ENCODE assay signal across 28 cellular contexts in genomic region chr3:160373655-160374054, GRCh38.
"Had no signal": no experiment of that assay in that cellular context is flagged by ENCODE, and none has a peak within 500 bp of the region (broad histone marks: within the 10 kb centered on the region; RNA-seq: fewer than 3 reads in every experiment).

No MANE protein-coding gene starts in this region.

- H3K4me1 Mint-ChIP-seq: brain, WTC11 had no signal

- H3K9me3 Mint-ChIP-seq: activated CD4-positive, alpha-beta T cell treated with anti-CD3 and anti-CD28 coated beads, Interleukin-2, amount 10 ng/mL, durations not matched to agents 7 days and 5 days; activated naive CD4-positive, alpha-beta T cell treated with anti-CD3 and anti-CD28 coated beads for 36 hours; activated naive CD4-positive, alpha-beta T cell treated with anti-CD3 and anti-CD28 coated beads, Interleukin-2, amount 50 U/mL, for 72 hours; activated T-cell treated with anti-CD3 and anti-CD28 coated beads, Interleukin-2, amount 50 U/mL, for 4 hours; activated T-helper 1 cell treated with anti-CD3 and anti-CD28 coated beads, Interleukin-12 subunit alpha, Interleukin-12 subunit beta, Interleukin-2, Interleukin-4 antibody, amounts not matched to agents 30 ng/mL and 10 ng/mL and 1 ng/mL, durations not matched to agents 14 hours and 24 hours and 36 hours; brain; T-helper 2 cell treated with Interferon-gamma antibody and Interleukin-4, amounts not matched to agents 5 μg/mL and 100 μg/mL, for 36 hours had no signal

- H3K9me3 ChIP-seq: adrenal gland, MG63 had no signal

- H3K27me3 Mint-ChIP-seq: activated CD4-positive, alpha-beta T cell treated with anti-CD3 and anti-CD28 coated beads for 36 hours; activated CD4-positive, alpha-beta T cell treated with anti-CD3 and anti-CD28 coated beads, Interleukin-2, amount 10 ng/mL, durations not matched to agents 7 days and 5 days; brain had no signal

- H3K4me3 Mint-ChIP-seq: activated CD4-positive, alpha-beta T cell treated with anti-CD3 and anti-CD28 coated beads for 36 hours; activated CD4-positive, alpha-beta T cell treated with anti-CD3 and anti-CD28 coated beads, Interleukin-2, amount 10 ng/mL, durations not matched to agents 7 days and 5 days; activated CD8-positive, alpha-beta T cell treated with anti-CD3 and anti-CD28 coated beads, Interleukin-2, amount 10 ng/mL, durations not matched to agents 7 days and 5 days; activated naive CD4-positive, alpha-beta T cell treated with anti-CD3 and anti-CD28 coated beads for 36 hours; activated T-cell treated with anti-CD3 and anti-CD28 coated beads, Interleukin-2, amount 50 U/mL, for 4 hours; activated T-helper 1 cell treated with anti-CD3 and anti-CD28 coated beads, Interleukin-12 subunit alpha, Interleukin-12 subunit beta, Interleukin-2, Interleukin-4 antibody, amounts not matched to agents 30 ng/mL and 10 ng/mL and 1 ng/mL, durations not matched to agents 14 hours and 24 hours and 36 hours; brain; T-helper 2 cell treated with Interferon-gamma antibody and Interleukin-4, amounts not matched to agents 5 μg/mL and 100 μg/mL, for 36 hours; WTC11 had no signal

- H3K27me3 ChIP-seq: adrenal gland, MG63 had no signal

- H3K4me1 ChIP-seq: adrenal gland had no signal

- H3K36me3 ChIP-seq: adrenal gland had no signal

- H3K27ac ChIP-seq: adrenal gland had no signal

- H3K4me3 ChIP-seq: adrenal gland, MG63 had no signal

- H3K27ac Mint-ChIP-seq: activated CD4-positive, alpha-beta T cell treated with anti-CD3 and anti-CD28 coated beads for 36 hours; activated CD4-positive, alpha-beta T cell treated with anti-CD3 and anti-CD28 coated beads, Interleukin-2, amount 10 ng/mL, durations not matched to agents 7 days and 5 days; activated CD8-positive, alpha-beta T cell treated with anti-CD3 and anti-CD28 coated beads, Interleukin-2, amount 10 ng/mL, durations not matched to agents 7 days and 5 days; activated naive CD4-positive, alpha-beta T cell treated with anti-CD3 and anti-CD28 coated beads for 36 hours; activated naive CD4-positive, alpha-beta T cell treated with anti-CD3 and anti-CD28 coated beads, Interleukin-2, amount 50 U/mL, for 72 hours; activated T-helper 1 cell treated with anti-CD3 and anti-CD28 coated beads, Interleukin-12 subunit alpha, Interleukin-12 subunit beta, Interleukin-2, Interleukin-4 antibody, amounts not matched to agents 30 ng/mL and 10 ng/mL and 1 ng/mL, durations not matched to agents 14 hours and 24 hours and 36 hours; T-helper 2 cell treated with Interferon-gamma antibody and Interleukin-4, amounts not matched to agents 5 μg/mL and 100 μg/mL, for 36 hours; WTC11 had no signal

- DNase-seq: activated CD4-positive, alpha-beta T cell treated with anti-CD3 and anti-CD28 coated beads for 36 hours; activated CD4-positive, alpha-beta T cell treated with anti-CD3 and anti-CD28 coated beads, Interleukin-2, amount 10 ng/mL, durations not matched to agents 7 days and 5 days; activated CD4-positive, alpha-beta T cell treated with anti-CD3 and anti-CD28 coated beads, Interleukin-2, amount 50 U/mL, for 48 hours; activated CD8-positive, alpha-beta T cell treated with anti-CD3 and anti-CD28 coated beads, Interleukin-2, amount 10 ng/mL, durations not matched to agents 7 days and 5 days; activated gamma-delta T cell treated with Interleukin-2 at 50 U/mL for 16 hours; activated naive CD4-positive, alpha-beta T cell treated with anti-CD3 and anti-CD28 coated beads for 36 hours; activated T-cell treated with anti-CD3 and anti-CD28 coated beads, Interleukin-2, amount 50 U/mL, for 4 hours; adrenal gland; central memory CD4-positive, alpha-beta T cell; Karpas-422; KBM-7; NCI-H1048; NCI-H1105 treated with DMSO at 0.1 percent for 48 hours; NCI-H1436; NCI-H1694; NCI-H1930; NCI-H345; NCI-H524 treated with DMSO at 0.1 percent for 48 hours; NCI-H748 treated with DMSO at 0.1 percent for 48 hours; NK-92 treated with Interleukin-12 subunit alpha and Interleukin-12 subunit beta, amount 100 ng/mL, for 24 hours; Right ventricle myocardium superior had no signal

- ATAC-seq: activated CD4-positive, alpha-beta T cell treated with anti-CD3 and anti-CD28 coated beads for 36 hours; activated CD4-positive, CD25-positive, alpha-beta regulatory T cell treated with anti-CD3 and anti-CD28 coated beads, Interleukin-2, amount 50 U/mL, for 24 hours; activated CD8-positive, alpha-beta T cell treated with anti-CD3 and anti-CD28 coated beads, Interleukin-2, amount 10 ng/mL, durations not matched to agents 7 days and 5 days; activated naive CD4-positive, alpha-beta T cell treated with anti-CD3 and anti-CD28 coated beads, Interleukin-2, amount 50 U/mL, for 72 hours; activated T-cell treated with anti-CD3 and anti-CD28 coated beads, Interleukin-2, amount 50 U/mL, for 4 hours; WTC11 had no signal
